Comparison of ENCODE assay signal across 2 cellular contexts in genomic region chr3:122578110-122578740, GRCh38.
TF ChIP-seq lines count a peak whose summit lies in the region.

No MANE protein-coding gene starts in this region.

TF ChIP-seq in GM23338, 12 proteins besides CTCF, POLR2A, EP300 and RAD21:
- TF ChIP-seq STAT1 (IDR thresholded peaks at IDR 0.05; ENCODE audit: unreplicated experiment) (no peak), EZH2phosphoT487 (IDR thresholded peaks at IDR 0.05; ENCODE audit: unreplicated experiment) (no peak), ZNF114 (CRISPR knock-in tag; IDR thresholded peaks at IDR 0.05) (no peak), EZH2 (IDR thresholded peaks at IDR 0.05; ENCODE audit: low read depth, unreplicated experiment) (no peak), ZNF462 (CRISPR knock-in tag; IDR thresholded peaks at IDR 0.05) (no peak), JUNB (IDR thresholded peaks at IDR 0.05; ENCODE audit: unreplicated experiment) (no peak), ZNF331 (CRISPR knock-in tag; IDR thresholded peaks at IDR 0.05; ENCODE audit: low read depth) (no peak), CREB1 (CRISPR knock-in tag; IDR thresholded peaks at IDR 0.05; ENCODE audit: low read depth) (no peak), NANOG (IDR thresholded peaks at IDR 0.05; ENCODE audit: borderline replicate concordance) (no peak), POLR2AphosphoS5 (IDR thresholded peaks at IDR 0.05; ENCODE audit: low read depth) (no peak)
- TF ChIP-seq, protein P1, sequence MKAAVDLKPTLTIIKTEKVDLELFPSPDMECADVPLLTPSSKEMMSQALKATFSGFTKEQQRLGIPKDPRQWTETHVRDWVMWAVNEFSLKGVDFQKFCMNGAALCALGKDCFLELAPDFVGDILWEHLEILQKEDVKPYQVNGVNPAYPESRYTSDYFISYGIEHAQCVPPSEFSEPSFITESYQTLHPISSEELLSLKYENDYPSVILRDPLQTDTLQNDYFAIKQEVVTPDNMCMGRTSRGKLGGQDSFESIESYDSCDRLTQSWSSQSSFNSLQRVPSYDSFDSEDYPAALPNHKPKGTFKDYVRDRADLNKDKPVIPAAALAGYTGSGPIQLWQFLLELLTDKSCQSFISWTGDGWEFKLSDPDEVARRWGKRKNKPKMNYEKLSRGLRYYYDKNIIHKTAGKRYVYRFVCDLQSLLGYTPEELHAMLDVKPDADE (IDR thresholded peaks at IDR 0.05) = no peak
- TF ChIP-seq, protein P2, sequence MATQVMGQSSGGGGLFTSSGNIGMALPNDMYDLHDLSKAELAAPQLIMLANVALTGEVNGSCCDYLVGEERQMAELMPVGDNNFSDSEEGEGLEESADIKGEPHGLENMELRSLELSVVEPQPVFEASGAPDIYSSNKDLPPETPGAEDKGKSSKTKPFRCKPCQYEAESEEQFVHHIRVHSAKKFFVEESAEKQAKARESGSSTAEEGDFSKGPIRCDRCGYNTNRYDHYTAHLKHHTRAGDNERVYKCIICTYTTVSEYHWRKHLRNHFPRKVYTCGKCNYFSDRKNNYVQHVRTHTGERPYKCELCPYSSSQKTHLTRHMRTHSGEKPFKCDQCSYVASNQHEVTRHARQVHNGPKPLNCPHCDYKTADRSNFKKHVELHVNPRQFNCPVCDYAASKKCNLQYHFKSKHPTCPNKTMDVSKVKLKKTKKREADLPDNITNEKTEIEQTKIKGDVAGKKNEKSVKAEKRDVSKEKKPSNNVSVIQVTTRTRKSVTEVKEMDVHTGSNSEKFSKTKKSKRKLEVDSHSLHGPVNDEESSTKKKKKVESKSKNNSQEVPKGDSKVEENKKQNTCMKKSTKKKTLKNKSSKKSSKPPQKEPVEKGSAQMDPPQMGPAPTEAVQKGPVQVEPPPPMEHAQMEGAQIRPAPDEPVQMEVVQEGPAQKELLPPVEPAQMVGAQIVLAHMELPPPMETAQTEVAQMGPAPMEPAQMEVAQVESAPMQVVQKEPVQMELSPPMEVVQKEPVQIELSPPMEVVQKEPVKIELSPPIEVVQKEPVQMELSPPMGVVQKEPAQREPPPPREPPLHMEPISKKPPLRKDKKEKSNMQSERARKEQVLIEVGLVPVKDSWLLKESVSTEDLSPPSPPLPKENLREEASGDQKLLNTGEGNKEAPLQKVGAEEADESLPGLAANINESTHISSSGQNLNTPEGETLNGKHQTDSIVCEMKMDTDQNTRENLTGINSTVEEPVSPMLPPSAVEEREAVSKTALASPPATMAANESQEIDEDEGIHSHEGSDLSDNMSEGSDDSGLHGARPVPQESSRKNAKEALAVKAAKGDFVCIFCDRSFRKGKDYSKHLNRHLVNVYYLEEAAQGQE (IDR thresholded peaks at IDR 0.05; ENCODE audit: unreplicated experiment) = no peak

TF ChIP-seq in K562, 482 proteins besides CTCF, POLR2A, EP300 and RAD21 (continues in another document):
- TF ChIP-seq NFE2L1 (tag; IDR thresholded peaks at IDR 0.05; ENCODE audit: borderline replicate concordance, low read depth) (no peak), ZNF318 (IDR thresholded peaks at IDR 0.05; ENCODE audit: borderline replicate concordance in 1 of 2, low read depth in 1 of 2) (no peak), HMG20A (CRISPR knock-in tag; conservative IDR thresholded peaks at IDR 0.05) (no peak), CREB3L1 (IDR thresholded peaks at IDR 0.05; ENCODE audit: borderline replicate concordance, low read depth) (no peak), ATF7 (IDR thresholded peaks at IDR 0.05) (no peak), SNIP1 (IDR thresholded peaks at IDR 0.05; ENCODE audit: low read depth) (no peak), ZNF217 (CRISPR knock-in tag; IDR thresholded peaks at IDR 0.05) (no peak), NCOA4 (IDR thresholded peaks at IDR 0.05; ENCODE audit: partially characterized antibody) (no peak), ZNF408 (CRISPR knock-in tag; IDR thresholded peaks at IDR 0.05; ENCODE audit: low read depth) (no peak), MAZ (CRISPR knock-in tag; conservative IDR thresholded peaks at IDR 0.05 in 1 of 2, IDR thresholded peaks at IDR 0.05 in 1 of 2) (no peak), JUND (IDR thresholded peaks at IDR 0.05; ENCODE audit: borderline replicate concordance, low read depth, low read length) (no peak), JUND (tag; IDR thresholded peaks at IDR 0.05; ENCODE audit: borderline replicate concordance, low read depth, low read length) (no peak), BRD4 (IDR thresholded peaks at IDR 0.05) (no peak), NR2C2 (CRISPR knock-in tag; IDR thresholded peaks at IDR 0.05) (no peak), NR2C2 (tag; IDR thresholded peaks at IDR 0.05) (no peak), RBM39 (optimal IDR thresholded peaks at IDR 0.05; ENCODE audit: low read depth, low read length) (no peak), ZBTB1 (CRISPR knock-in tag; IDR thresholded peaks at IDR 0.05; ENCODE audit: borderline replicate concordance, low read depth) (no peak)
- TF ChIP-seq, protein P3, sequence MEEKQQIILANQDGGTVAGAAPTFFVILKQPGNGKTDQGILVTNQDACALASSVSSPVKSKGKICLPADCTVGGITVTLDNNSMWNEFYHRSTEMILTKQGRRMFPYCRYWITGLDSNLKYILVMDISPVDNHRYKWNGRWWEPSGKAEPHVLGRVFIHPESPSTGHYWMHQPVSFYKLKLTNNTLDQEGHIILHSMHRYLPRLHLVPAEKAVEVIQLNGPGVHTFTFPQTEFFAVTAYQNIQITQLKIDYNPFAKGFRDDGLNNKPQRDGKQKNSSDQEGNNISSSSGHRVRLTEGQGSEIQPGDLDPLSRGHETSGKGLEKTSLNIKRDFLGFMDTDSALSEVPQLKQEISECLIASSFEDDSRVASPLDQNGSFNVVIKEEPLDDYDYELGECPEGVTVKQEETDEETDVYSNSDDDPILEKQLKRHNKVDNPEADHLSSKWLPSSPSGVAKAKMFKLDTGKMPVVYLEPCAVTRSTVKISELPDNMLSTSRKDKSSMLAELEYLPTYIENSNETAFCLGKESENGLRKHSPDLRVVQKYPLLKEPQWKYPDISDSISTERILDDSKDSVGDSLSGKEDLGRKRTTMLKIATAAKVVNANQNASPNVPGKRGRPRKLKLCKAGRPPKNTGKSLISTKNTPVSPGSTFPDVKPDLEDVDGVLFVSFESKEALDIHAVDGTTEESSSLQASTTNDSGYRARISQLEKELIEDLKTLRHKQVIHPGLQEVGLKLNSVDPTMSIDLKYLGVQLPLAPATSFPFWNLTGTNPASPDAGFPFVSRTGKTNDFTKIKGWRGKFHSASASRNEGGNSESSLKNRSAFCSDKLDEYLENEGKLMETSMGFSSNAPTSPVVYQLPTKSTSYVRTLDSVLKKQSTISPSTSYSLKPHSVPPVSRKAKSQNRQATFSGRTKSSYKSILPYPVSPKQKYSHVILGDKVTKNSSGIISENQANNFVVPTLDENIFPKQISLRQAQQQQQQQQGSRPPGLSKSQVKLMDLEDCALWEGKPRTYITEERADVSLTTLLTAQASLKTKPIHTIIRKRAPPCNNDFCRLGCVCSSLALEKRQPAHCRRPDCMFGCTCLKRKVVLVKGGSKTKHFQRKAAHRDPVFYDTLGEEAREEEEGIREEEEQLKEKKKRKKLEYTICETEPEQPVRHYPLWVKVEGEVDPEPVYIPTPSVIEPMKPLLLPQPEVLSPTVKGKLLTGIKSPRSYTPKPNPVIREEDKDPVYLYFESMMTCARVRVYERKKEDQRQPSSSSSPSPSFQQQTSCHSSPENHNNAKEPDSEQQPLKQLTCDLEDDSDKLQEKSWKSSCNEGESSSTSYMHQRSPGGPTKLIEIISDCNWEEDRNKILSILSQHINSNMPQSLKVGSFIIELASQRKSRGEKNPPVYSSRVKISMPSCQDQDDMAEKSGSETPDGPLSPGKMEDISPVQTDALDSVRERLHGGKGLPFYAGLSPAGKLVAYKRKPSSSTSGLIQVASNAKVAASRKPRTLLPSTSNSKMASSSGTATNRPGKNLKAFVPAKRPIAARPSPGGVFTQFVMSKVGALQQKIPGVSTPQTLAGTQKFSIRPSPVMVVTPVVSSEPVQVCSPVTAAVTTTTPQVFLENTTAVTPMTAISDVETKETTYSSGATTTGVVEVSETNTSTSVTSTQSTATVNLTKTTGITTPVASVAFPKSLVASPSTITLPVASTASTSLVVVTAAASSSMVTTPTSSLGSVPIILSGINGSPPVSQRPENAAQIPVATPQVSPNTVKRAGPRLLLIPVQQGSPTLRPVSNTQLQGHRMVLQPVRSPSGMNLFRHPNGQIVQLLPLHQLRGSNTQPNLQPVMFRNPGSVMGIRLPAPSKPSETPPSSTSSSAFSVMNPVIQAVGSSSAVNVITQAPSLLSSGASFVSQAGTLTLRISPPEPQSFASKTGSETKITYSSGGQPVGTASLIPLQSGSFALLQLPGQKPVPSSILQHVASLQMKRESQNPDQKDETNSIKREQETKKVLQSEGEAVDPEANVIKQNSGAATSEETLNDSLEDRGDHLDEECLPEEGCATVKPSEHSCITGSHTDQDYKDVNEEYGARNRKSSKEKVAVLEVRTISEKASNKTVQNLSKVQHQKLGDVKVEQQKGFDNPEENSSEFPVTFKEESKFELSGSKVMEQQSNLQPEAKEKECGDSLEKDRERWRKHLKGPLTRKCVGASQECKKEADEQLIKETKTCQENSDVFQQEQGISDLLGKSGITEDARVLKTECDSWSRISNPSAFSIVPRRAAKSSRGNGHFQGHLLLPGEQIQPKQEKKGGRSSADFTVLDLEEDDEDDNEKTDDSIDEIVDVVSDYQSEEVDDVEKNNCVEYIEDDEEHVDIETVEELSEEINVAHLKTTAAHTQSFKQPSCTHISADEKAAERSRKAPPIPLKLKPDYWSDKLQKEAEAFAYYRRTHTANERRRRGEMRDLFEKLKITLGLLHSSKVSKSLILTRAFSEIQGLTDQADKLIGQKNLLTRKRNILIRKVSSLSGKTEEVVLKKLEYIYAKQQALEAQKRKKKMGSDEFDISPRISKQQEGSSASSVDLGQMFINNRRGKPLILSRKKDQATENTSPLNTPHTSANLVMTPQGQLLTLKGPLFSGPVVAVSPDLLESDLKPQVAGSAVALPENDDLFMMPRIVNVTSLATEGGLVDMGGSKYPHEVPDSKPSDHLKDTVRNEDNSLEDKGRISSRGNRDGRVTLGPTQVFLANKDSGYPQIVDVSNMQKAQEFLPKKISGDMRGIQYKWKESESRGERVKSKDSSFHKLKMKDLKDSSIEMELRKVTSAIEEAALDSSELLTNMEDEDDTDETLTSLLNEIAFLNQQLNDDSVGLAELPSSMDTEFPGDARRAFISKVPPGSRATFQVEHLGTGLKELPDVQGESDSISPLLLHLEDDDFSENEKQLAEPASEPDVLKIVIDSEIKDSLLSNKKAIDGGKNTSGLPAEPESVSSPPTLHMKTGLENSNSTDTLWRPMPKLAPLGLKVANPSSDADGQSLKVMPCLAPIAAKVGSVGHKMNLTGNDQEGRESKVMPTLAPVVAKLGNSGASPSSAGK (IDR thresholded peaks at IDR 0.05) = no peak
- TF ChIP-seq, protein P4, sequence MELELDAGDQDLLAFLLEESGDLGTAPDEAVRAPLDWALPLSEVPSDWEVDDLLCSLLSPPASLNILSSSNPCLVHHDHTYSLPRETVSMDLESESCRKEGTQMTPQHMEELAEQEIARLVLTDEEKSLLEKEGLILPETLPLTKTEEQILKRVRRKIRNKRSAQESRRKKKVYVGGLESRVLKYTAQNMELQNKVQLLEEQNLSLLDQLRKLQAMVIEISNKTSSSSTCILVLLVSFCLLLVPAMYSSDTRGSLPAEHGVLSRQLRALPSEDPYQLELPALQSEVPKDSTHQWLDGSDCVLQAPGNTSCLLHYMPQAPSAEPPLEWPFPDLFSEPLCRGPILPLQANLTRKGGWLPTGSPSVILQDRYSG (tag; conservative IDR thresholded peaks at IDR 0.05; ENCODE audit: low read depth) = no peak
